In genomic region chr7:100335566-100336466, GRCh38 we compare ENCODE assay signal across 8 cellular contexts. TPM values are rescaled to one million over a fixed set of nuclear protein-coding genes. Genes with fewer than 3 reads are reported as not detected.
DNase-seq lines count a peak whose midpoint lies in the region; ATAC-seq, FAIRE-seq and TF ChIP-seq lines count a peak whose summit lies in the region.
"Not testable (repeated sequence)": the region's sequence is repeated elsewhere in the genome, so short reads cannot be mapped to it uniquely, and the experiment has no call there.

No MANE protein-coding gene starts in this region.

- ATAC-seq in GM18870 (IDR thresholded peaks at IDR 0.05; ENCODE audit: unreplicated experiment) (peak; percentile 92), HG03108 (IDR thresholded peaks at IDR 0.05; ENCODE audit: unreplicated experiment) (peak; percentile 94)

- DNase-seq in ACHN (peak; percentile 96), NCI-H2196 (lab: John Stamatoyannopoulos, UW; ENCODE audit: unreplicated experiment) (peak; percentile 90), breast epithelium (ENCODE audit: low spot score in 2 of 2) (peak; percentile 94 to 96), iPS-NIHi11 (ENCODE audit: low spot score) (peak; percentile 83), small intestine (peak; percentile 92)

- not testable (repeated sequence) for H3K9me3 ChIP-seq in breast epithelium; small intestine (ENCODE audit: control insufficient read depth, low read depth)

- TF ChIP-seq POLR2A in breast epithelium (IDR thresholded peaks at IDR 0.05): peak; percentile 98

- 0% methylated on average over 72 to 82 of the region's 85 CpGs for WGBS in small intestine, 3 donors

- peak overlapping the region; percentile 87 for H3K27ac ChIP-seq in VCaP
- peak overlapping the region; percentile 93 to 97 for H3K27ac ChIP-seq in breast epithelium
- H3K27ac ChIP-seq in small intestine (ENCODE audit: low read depth in 1 of 2, low read length in 1 of 2): peak overlapping the region; percentile 96 to 100

- H3K27me3 ChIP-seq in breast epithelium; small intestine (ENCODE audit: control insufficient read depth in 2 of 2, insufficient read depth in 2 of 2, low read length in 2 of 2): not testable (repeated sequence)

- H3K4me1 ChIP-seq in breast epithelium; small intestine (ENCODE audit: control insufficient read depth in 2 of 2, insufficient read depth in 1 of 2, low read depth in 1 of 2, low read length in 1 of 2): not testable (repeated sequence)

- in situ Hi-C loops in ACHN (cut with HindIII; ENCODE audit: low pct_ligation_motif_present, low pct_unique_long_range_greater_than_20kb, low sequenced_read_pairs): not testable (repeated sequence)

- not testable (repeated sequence) for H3K36me3 ChIP-seq in breast epithelium; small intestine (ENCODE audit: control insufficient read depth in 2 of 2, insufficient read depth in 2 of 2, low read length in 2 of 2)

- intact Hi-C loops in breast epithelium (cut with DNase I; ENCODE audit: low total_unique reads): not testable (repeated sequence)

- TF ChIP-seq CTCF in VCaP (conservative IDR thresholded peaks at IDR 0.05): not testable (repeated sequence)
- TF ChIP-seq CTCF in breast epithelium (IDR thresholded peaks at IDR 0.05): peak in 2 of 3 donors; percentile 8 to 18

- peak overlapping the region; percentile 61 to 90 (median 73) for H3K4me3 ChIP-seq in breast epithelium
- peak overlapping the region; percentile 75 to 87 for H3K4me3 ChIP-seq in small intestine (ENCODE audit: low read depth in 1 of 2, low read length in 2 of 2)

- peak; percentile 41 for FAIRE-seq in small intestine (lab: Jason Lieb, UNC)

RNA-seq across cellular contexts. Expression of gene PILRB, which starts 22.1 kb away (rescaled TPM):
- 10 to 100 TPM; 33.8 to 100.0 (median 75.4) TPM for total RNA-seq in breast epithelium
- 100 to 1,000 TPM in 1 of 3 donors, 10 to 100 TPM in 2; 39.1 to 117 (median 58.4) TPM for polyA plus RNA-seq in small intestine

RNA-seq across cellular contexts. Expression of gene SPDYE3, which starts 28.3 kb away (rescaled TPM):
- total RNA-seq in breast epithelium: not detected
- polyA plus RNA-seq in small intestine: under 1 TPM in 1 of 3 donors, not detected in 2; 0.06 TPM

RNA-seq across cellular contexts. Expression of gene PILRA, which starts 37.5 kb away (rescaled TPM):
- 1 to 10 TPM; 4.3 to 9.9 (median 7.9) TPM for total RNA-seq in breast epithelium
- 1 to 10 TPM in 2 of 3 donors, under 1 TPM in 1; 0.81 to 3.6 (median 3.3) TPM for polyA plus RNA-seq in small intestine

Comparison
In these comparisons a context has a peak if more than half of its experiments do, and no peak if none do; other contexts are left out.
1. Peak in every context shown above with its lines: DNase-seq, ATAC-seq, H3K4me3 ChIP-seq and H3K27ac ChIP-seq.